10 cellular contexts compared by ENCODE assay signal in the genomic region with DNA sequence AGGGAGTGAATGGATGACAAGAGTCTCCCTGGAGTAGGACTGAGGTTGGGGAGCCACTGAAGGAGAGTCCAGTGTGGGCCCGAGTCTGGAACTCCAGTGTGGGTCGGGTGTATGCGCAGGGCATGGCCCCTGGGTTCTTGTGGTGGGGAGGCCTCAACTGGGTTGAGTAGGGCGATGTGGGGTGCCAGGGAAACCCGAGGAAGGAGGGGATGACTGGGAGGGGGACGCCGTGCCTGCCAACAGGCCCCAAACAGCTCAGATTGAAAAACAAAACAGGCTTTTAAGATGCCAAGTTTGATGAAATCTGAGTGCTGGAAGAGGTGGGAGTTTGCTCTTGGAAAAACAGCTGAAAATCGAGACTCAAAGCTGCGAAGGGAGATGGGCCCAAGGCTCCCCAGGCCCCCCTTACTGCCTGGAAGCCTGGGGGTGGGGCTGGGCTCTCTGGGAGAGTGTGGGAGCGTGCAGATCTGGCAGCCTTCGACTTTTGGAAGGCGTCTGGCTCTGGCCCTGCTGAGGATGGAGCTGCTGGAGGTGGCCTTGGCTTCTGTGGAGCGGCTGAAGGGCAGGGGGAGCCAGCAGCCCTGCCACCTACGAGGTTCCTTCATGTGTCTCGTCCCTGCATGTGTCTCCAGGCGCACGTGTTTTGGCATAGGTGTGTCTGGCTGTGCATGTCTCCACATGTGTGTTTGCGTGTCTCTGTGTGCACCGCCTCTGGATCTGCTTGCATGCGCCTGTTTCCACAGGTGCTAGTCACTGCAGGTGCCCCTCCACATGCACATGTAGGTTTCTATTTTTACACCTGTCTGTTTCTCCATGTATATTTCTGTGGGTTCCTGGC. TPM values are rescaled to one million over a fixed set of nuclear protein-coding genes. Genes with fewer than 3 reads are reported as not detected.
DNase-seq lines count a peak whose midpoint lies in the region; TF ChIP-seq lines count a peak whose summit lies in the region.
"Had no signal": no experiment of that assay in that cellular context is flagged by ENCODE, and none has a peak within 500 bp of the region (broad histone marks: within the 10 kb centered on the region; RNA-seq: fewer than 3 reads in every experiment).

No MANE protein-coding gene starts in this region.

- TF ChIP-seq POLR2A in stomach (IDR thresholded peaks at IDR 0.05), result no peak

- intact Hi-C loops in stomach (cut with DNase I; ENCODE audit: low total_unique reads), result no loop called here

- peak overlapping the region; percentile 14 to 67 (median 57) for H3K27ac ChIP-seq in stomach
- H3K27ac ChIP-seq: SJSA1 had no signal

- TF ChIP-seq EP300 in stomach (IDR thresholded peaks at IDR 0.05), result no peak

- H3K36me3 ChIP-seq in adipocyte (ENCODE audit: control insufficient read depth, insufficient read depth, low read length, severe bottlenecking) (no peaks in the 10 kb centered on the region), stomach (peaks cover 0 to 14% (median 2%) of the 10 kb centered on the region in 4 donors)
- H3K36me3 ChIP-seq: SJSA1 had no signal

- H3K9me3 ChIP-seq in adipocyte (ENCODE audit: control insufficient read depth, low read length) (no peaks in the 10 kb centered on the region), stomach (no peaks in the 10 kb centered on the region)
- H3K9me3 ChIP-seq: SJSA1 had no signal

- H3K27me3 ChIP-seq in adipocyte (replicated peaks; ENCODE audit: control insufficient read depth, insufficient read depth, low read length) (no peaks in the 10 kb centered on the region), stomach (peaks cover 0 to 8% (median 0%) of the 10 kb centered on the region in 3 donors)
- H3K27me3 ChIP-seq: SJSA1 had no signal

- H3K4me1 ChIP-seq in adipocyte (ENCODE audit: control insufficient read depth, insufficient read depth, low read length) (peaks cover 39% of the 10 kb centered on the region), stomach (peaks cover 26 to 53% (median 40%) of the 10 kb centered on the region in 4 donors)

- peak overlapping the region; percentile 28 for H3K9ac ChIP-seq in adipocyte (ENCODE audit: low read length)

- DNase-seq in NCI-H187 treated with DMSO at 0.1 percent for 48 hours (lab: John Stamatoyannopoulos, UW), result peak; percentile 64
- DNase-seq in adipocyte (ENCODE audit: low read depth), result no peak
- DNase-seq in islet precursor cell, result peak; percentile 67
- no peak for DNase-seq in stomach
- DNase-seq in mucosa of gallbladder (ENCODE audit: low spot score), result no peak
- DNase-seq in SIG-M5 (lab: John Stamatoyannopoulos, UW), result no peak
- DNase-seq in stimulated activated CD4-positive, alpha-beta T cell treated with anti-CD3 and anti-CD28 coated beads, Interleukin-2, amount 100 ng/mL, for 24 hours, result no peak
- no peak for DNase-seq in epidermal melanocyte (ENCODE audit: insufficient read length, low spot score)
- DNase-seq: activated CD4-positive, alpha-beta T cell treated with anti-CD3 and anti-CD28 coated beads, Interleukin-2, amount 50 U/mL, for 48 hours had no signal

- WGBS in stomach, 5 donors, result 51 to 65% (median 60%) methylated on average over 20 of the region's 20 CpGs

- H3K4me3 ChIP-seq in adipocyte (ENCODE audit: low read length) (no peak overlapping the region), stomach (no peak overlapping the region)
- H3K4me3 ChIP-seq: SJSA1 had no signal

- no peak for TF ChIP-seq CTCF in stomach (IDR thresholded peaks at IDR 0.05)

RNA-seq across cellular contexts. Expression of a gene that starts 33.3 kb away (rescaled TPM):
- 100 to 1,000 TPM in 4 of 5 donors, 10 to 100 TPM in 1; 63.0 to 282 (median 114) TPM for total RNA-seq in stomach
- 10 to 100 TPM; 11.3 to 53.3 (median 30.4) TPM for polyA plus RNA-seq in stomach
- 478 TPM for total RNA-seq in mucosa of gallbladder

Comparison
In these comparisons a context has a peak if more than half of its experiments do, and no peak if none do; other contexts are left out.
1. DNase-seq: peak in NCI-H187 treated with DMSO at 0.1 percent for 48 hours (single experiment) and islet precursor cell (single experiment); none in adipocyte (single experiment), stomach (single experiment), mucosa of gallbladder (single experiment), SIG-M5 (single experiment), stimulated activated CD4-positive, alpha-beta T cell treated with anti-CD3 and anti-CD28 coated beads, Interleukin-2, amount 100 ng/mL, for 24 hours (0 of 2) and epidermal melanocyte (single experiment).